8 cellular contexts compared by ENCODE assay signal in the genomic region with DNA sequence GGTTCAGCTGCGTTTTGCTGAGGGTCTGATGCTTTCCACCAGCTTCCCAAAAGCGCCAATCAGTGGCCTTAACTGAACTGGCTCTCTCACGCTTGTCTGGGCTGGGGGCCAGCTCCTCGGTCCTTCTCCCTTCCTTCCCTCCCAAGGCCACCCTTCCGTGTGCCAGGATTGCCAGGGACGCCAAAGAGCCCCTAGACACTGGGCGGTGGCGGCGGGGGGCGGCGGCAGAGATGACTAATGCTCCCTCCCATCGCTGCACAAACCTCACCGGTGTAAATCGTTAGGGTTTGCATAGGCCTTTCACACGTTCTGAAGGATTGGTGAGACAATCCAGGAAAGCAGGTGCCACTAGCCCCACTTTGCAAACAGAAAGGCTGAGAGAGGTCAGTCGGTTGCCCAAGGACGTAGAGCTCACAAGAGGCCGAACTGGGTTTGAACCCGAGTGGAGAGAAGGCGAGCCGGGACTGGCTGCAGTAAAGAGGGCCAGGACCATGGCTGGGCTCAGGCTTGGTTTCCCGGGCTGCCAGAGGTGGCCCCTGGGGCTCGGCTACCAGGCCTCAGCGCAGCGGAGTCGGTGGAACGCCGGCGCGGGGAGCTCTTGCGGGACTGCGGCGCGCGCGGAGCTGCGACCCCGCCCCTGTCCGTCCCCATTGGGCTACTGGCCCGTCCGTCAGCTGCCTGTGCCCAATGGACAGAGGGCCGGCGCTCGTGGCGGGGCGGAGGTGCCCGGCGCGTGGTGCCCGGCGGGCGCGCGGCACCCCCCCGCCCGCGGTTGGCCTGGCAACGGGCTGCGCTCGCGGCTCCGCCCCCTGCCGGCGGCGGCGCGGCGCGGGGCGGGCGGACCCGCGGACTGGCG. TPM values are rescaled to one million over a fixed set of nuclear protein-coding genes. Genes with fewer than 3 reads are reported as not detected.
A peak's percentile ranks its signal among the peaks of the same experiment; 100 is the strongest.
DNase-seq lines count a peak whose midpoint lies in the region; ATAC-seq, FAIRE-seq and TF ChIP-seq lines count a peak whose summit lies in the region.

No MANE protein-coding gene starts in this region.

- POLR2A ChIA-PET in A549 (lab: Yijun Ruan, JAX), result interaction anchor here (0.6 kb wide), 1 partner anchor 73 kb away, joined by 4 read pairs; no protein-coding TSS in a partner anchor

- ATAC-seq in A549 (peak; percentile 95 to 99), GM18907 (IDR thresholded peaks at IDR 0.05; ENCODE audit: unreplicated experiment) (peak; percentile 72), HG03460 (IDR thresholded peaks at IDR 0.05; ENCODE audit: unreplicated experiment) (peak; percentile 75)

- TF ChIP-seq EP300 in A549 (IDR thresholded peaks at IDR 0.05), result no peak

- no peaks in the 10 kb centered on the region for H3K9me3 ChIP-seq in A549
- no peaks in the 10 kb centered on the region for H3K9me3 ChIP-seq in effector memory CD4-positive, alpha-beta T cell (ENCODE audit: control insufficient read depth, low read length)

- WGBS in A549 (ENCODE audit: missing lambda C conversion rate), result 21% methylated on average over 13 of the region's 74 CpGs

- peak overlapping the region; percentile 89 for H3K4me2 ChIP-seq in A549

- DNase-seq in A549 (ENCODE audit: low read depth in 1 of 2, low spot score in 1 of 2) (peak; percentile 46 to 82), NCI-H82 treated with DMSO at 0.1 percent for 48 hours (lab: John Stamatoyannopoulos, UW; ENCODE audit: unreplicated experiment) (peak; percentile 56), medulla oblongata (ENCODE audit: extremely low spot score) (peak; percentile 93)
- DNase-seq in activated CD8-positive, alpha-beta memory T cell treated with anti-CD3 and anti-CD28 coated beads for 4 hours (ENCODE audit: low read depth in 2 of 2), result peak; percentile 66 to 74
- peak; percentile 79 to 86 (median 79) for DNase-seq in effector memory CD4-positive, alpha-beta T cell
- DNase-seq in stimulated activated CD4-positive, alpha-beta T cell treated with anti-CD3 and anti-CD28 coated beads, TNF-alpha, amount 100 ng/mL, for 24 hours (ENCODE audit: low read depth in 3 of 3), result peak; percentile 76 to 86 (median 80)

- H3K27me3 ChIP-seq in effector memory CD4-positive, alpha-beta T cell (replicated peaks; ENCODE audit: control insufficient read depth, insufficient read depth, low read length, poor library complexity, severe bottlenecking), result no peaks in the 10 kb centered on the region

- FAIRE-seq in A549 (lab: Jason Lieb, UNC), result no peak

- H3K36me3 ChIP-seq in effector memory CD4-positive, alpha-beta T cell (ENCODE audit: control insufficient read depth, insufficient read depth, low read length), result no peaks in the 10 kb centered on the region

- CTCF ChIA-PET in A549 (lab: Yijun Ruan, JAX), result interaction anchor here (0.6 to 1.0 kb wide), 2 partner anchors 46 to 180 kb away, joined by 3 read pairs; no protein-coding TSS in a partner anchor

- H3K27ac ChIP-seq in A549, result peak overlapping the region; percentile 72 to 93; a peak in 5 of 6 replicates
- no peak overlapping the region for H3K27ac ChIP-seq in effector memory CD4-positive, alpha-beta T cell (ENCODE audit: insufficient read depth, low read length, poor library complexity, severe bottlenecking)

- 0 out of 3 replicates have a peak, but pooled peaks cover 7% of the 10 kb centered on the region for H3K4me1 ChIP-seq in A549
- H3K4me1 ChIP-seq in effector memory CD4-positive, alpha-beta T cell (ENCODE audit: control insufficient read depth, insufficient read depth, low read length, poor library complexity, severe bottlenecking), result peaks cover 17% of the 10 kb centered on the region

- TF ChIP-seq RAD21 in A549 (conservative IDR thresholded peaks at IDR 0.05 in 1 of 2, IDR thresholded peaks at IDR 0.05 in 1 of 2), result no peak

- TF ChIP-seq POLR2A in A549 (IDR thresholded peaks at IDR 0.05; ENCODE audit: low read length), result no peak

- H3K4me3 ChIP-seq in A549, result peak overlapping the region; percentile 81
- peak overlapping the region; percentile 57 for H3K4me3 ChIP-seq in effector memory CD4-positive, alpha-beta T cell (ENCODE audit: insufficient read depth, low read depth, low read length, poor library complexity, severe bottlenecking)

- no peak for TF ChIP-seq CTCF in A549 (IDR thresholded peaks at IDR 0.05)

TF ChIP-seq in A549, 52 proteins besides CTCF, POLR2A, EP300 and RAD21:
- no peak for TF ChIP-seq SREBF2 (IDR thresholded peaks at IDR 0.05)
- TF ChIP-seq BHLHE40 (IDR thresholded peaks at IDR 0.05; ENCODE audit: low read depth, low read length), result no peak
- TF ChIP-seq CBX8 (IDR thresholded peaks at IDR 0.05), result no peak
- no peak for TF ChIP-seq NR3C1 (IDR thresholded peaks at IDR 0.05)
- TF ChIP-seq, protein P1, sequence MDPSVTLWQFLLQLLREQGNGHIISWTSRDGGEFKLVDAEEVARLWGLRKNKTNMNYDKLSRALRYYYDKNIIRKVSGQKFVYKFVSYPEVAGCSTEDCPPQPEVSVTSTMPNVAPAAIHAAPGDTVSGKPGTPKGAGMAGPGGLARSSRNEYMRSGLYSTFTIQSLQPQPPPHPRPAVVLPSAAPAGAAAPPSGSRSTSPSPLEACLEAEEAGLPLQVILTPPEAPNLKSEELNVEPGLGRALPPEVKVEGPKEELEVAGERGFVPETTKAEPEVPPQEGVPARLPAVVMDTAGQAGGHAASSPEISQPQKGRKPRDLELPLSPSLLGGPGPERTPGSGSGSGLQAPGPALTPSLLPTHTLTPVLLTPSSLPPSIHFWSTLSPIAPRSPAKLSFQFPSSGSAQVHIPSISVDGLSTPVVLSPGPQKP (IDR thresholded peaks at IDR 0.05; ENCODE audit: low read depth, low read length), result no peak
- no peak for TF ChIP-seq FOSB (CRISPR knock-in tag; IDR thresholded peaks at IDR 0.05)
- TF ChIP-seq, protein P2, sequence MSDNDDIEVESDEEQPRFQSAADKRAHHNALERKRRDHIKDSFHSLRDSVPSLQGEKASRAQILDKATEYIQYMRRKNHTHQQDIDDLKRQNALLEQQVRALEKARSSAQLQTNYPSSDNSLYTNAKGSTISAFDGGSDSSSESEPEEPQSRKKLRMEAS (IDR thresholded peaks at IDR 0.05), result peak; percentile 37; the same call in 1 of the 2 replicates
- no peak for TF ChIP-seq NFE2L2 (conservative IDR thresholded peaks at IDR 0.05; ENCODE audit: low read length)
- no peak for TF ChIP-seq CEBPB (IDR thresholded peaks at IDR 0.05)
- TF ChIP-seq MYC (IDR thresholded peaks at IDR 0.05; ENCODE audit: borderline replicate concordance, low read length), result peak; percentile 34; the same call in 1 of the 2 replicates
- TF ChIP-seq SMC3 (IDR thresholded peaks at IDR 0.05), result no peak
- TF ChIP-seq, protein P3, sequence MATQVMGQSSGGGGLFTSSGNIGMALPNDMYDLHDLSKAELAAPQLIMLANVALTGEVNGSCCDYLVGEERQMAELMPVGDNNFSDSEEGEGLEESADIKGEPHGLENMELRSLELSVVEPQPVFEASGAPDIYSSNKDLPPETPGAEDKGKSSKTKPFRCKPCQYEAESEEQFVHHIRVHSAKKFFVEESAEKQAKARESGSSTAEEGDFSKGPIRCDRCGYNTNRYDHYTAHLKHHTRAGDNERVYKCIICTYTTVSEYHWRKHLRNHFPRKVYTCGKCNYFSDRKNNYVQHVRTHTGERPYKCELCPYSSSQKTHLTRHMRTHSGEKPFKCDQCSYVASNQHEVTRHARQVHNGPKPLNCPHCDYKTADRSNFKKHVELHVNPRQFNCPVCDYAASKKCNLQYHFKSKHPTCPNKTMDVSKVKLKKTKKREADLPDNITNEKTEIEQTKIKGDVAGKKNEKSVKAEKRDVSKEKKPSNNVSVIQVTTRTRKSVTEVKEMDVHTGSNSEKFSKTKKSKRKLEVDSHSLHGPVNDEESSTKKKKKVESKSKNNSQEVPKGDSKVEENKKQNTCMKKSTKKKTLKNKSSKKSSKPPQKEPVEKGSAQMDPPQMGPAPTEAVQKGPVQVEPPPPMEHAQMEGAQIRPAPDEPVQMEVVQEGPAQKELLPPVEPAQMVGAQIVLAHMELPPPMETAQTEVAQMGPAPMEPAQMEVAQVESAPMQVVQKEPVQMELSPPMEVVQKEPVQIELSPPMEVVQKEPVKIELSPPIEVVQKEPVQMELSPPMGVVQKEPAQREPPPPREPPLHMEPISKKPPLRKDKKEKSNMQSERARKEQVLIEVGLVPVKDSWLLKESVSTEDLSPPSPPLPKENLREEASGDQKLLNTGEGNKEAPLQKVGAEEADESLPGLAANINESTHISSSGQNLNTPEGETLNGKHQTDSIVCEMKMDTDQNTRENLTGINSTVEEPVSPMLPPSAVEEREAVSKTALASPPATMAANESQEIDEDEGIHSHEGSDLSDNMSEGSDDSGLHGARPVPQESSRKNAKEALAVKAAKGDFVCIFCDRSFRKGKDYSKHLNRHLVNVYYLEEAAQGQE (IDR thresholded peaks at IDR 0.05), result no peak
- TF ChIP-seq, protein P4, sequence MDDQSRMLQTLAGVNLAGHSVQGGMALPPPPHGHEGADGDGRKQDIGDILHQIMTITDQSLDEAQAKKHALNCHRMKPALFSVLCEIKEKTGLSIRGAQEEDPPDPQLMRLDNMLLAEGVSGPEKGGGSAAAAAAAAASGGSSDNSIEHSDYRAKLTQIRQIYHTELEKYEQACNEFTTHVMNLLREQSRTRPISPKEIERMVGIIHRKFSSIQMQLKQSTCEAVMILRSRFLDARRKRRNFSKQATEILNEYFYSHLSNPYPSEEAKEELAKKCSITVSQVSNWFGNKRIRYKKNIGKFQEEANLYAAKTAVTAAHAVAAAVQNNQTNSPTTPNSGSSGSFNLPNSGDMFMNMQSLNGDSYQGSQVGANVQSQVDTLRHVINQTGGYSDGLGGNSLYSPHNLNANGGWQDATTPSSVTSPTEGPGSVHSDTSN (IDR thresholded peaks at IDR 0.05), result peak; percentile 93
- TF ChIP-seq ESRRA (IDR thresholded peaks at IDR 0.05; ENCODE audit: borderline replicate concordance, low read length), result no peak
- no peak for TF ChIP-seq RFX5 (IDR thresholded peaks at IDR 0.05)
- TF ChIP-seq POLR2AphosphoS2 (conservative IDR thresholded peaks at IDR 0.05; ENCODE audit: low read length), result no peak
- TF ChIP-seq, protein P5, sequence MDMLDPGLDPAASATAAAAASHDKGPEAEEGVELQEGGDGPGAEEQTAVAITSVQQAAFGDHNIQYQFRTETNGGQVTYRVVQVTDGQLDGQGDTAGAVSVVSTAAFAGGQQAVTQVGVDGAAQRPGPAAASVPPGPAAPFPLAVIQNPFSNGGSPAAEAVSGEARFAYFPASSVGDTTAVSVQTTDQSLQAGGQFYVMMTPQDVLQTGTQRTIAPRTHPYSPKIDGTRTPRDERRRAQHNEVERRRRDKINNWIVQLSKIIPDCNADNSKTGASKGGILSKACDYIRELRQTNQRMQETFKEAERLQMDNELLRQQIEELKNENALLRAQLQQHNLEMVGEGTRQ (IDR thresholded peaks at IDR 0.05), result no peak
- no peak for TF ChIP-seq ZFP36 (IDR thresholded peaks at IDR 0.05; ENCODE audit: borderline replicate concordance, partially characterized antibody)

RNA-seq across cellular contexts. Expression of a gene that starts 0.6 kb away (rescaled TPM):
- polyA plus RNA-seq in A549 (2011; rRNA removed) (1.9 and 2.0 TPM in 2 replicates), A549 (2017; fragmentation: RNase III; extraction: RNeasy Plus Mini Kit Qiagen cat#74134 plus additional on column Dnase treatment) (1.9 to 2.5 TPM (median 2.1 TPM) in 3 replicates)
- polyA plus RNA-seq in A549 (2012; cell fraction: cytosol; rRNA removed), result 2.9 and 3.6 TPM in 2 replicates
- 4.2 and 4.5 TPM in 2 replicates for polyA plus RNA-seq in A549 (2012; cell fraction: nucleus; rRNA removed)
- 2.9 and 3.5 TPM in 2 replicates for polyA minus RNA-seq in A549 (2011; rRNA and poly(A)+ RNA removed)
